16 cellular contexts compared by ENCODE assay signal in the genomic region with DNA sequence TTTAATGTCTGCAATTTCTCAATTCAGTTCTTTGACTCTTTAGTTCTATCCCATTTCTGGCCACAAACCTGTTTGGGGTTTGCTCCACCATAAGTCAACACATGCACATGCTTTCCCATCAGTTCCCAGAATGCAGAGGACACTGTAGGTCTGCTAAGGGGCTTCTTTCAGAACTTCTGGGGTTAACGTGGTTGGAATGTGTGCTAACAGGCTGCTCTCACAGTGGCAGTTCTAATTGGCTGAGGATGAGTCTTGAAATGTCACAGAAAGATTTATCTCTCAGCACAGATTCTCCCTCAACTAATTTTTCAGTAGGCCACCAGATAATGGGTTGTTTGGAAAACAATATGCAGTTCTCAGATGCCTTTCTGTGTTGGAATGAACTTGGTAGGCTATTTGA.
DNase-seq lines count a peak whose midpoint lies in the region; ATAC-seq and TF ChIP-seq lines count a peak whose summit lies in the region.
"Had no signal": no experiment of that assay in that cellular context is flagged by ENCODE, and none has a peak within 500 bp of the region (broad histone marks: within the 10 kb centered on the region; RNA-seq: fewer than 3 reads in every experiment).

No MANE protein-coding gene starts in this region.

- TF ChIP-seq RAD21 in SK-N-SH (IDR thresholded peaks at IDR 0.05; ENCODE audit: low read length): no peak

- H3K4me1 ChIP-seq in SK-N-SH (ENCODE audit: control insufficient read depth in 1 of 2, insufficient read depth in 2 of 2, low read depth in 1 of 2, low read length in 1 of 2): peaks cover 0 to 31% of the 10 kb centered on the region in 2 experiments; a peak in 3 of 4 replicates
- peaks cover 32% of the 10 kb centered on the region for H3K4me1 ChIP-seq in SJSA1 (replicated peaks)
- H3K4me1 ChIP-seq in foreskin keratinocyte: peaks cover 43% of the 10 kb centered on the region
- peaks cover 14% of the 10 kb centered on the region for H3K4me1 ChIP-seq in smooth muscle cell (ENCODE audit: low read depth)
- H3K4me1 ChIP-seq in psoas muscle: no peaks in the 10 kb centered on the region
- H3K4me1 ChIP-seq: HAP-1 had no signal

- CTCF ChIA-PET in SK-N-SH (lab: Yijun Ruan, JAX): no interaction called here

- TF ChIP-seq EP300 in SK-N-SH (IDR thresholded peaks at IDR 0.05; ENCODE audit: borderline replicate concordance in 1 of 2, low read depth in 1 of 2, low read length in 1 of 2): no peak

- H3K4me3 ChIP-seq in SK-N-SH (ENCODE audit: low read depth in 2 of 2, low read length in 1 of 2): no peak overlapping the region
- H3K4me3 ChIP-seq in SJSA1: no peak overlapping the region
- no peak overlapping the region for H3K4me3 ChIP-seq in smooth muscle cell
- H3K4me3 ChIP-seq in psoas muscle: no peak overlapping the region
- H3K4me3 ChIP-seq: GM12878, HAP-1 had no signal

- WGBS in SK-N-SH (ENCODE audit: low lambda C conversion rate): 89% methylated on average over 1 of the region's 1 CpG
- WGBS in smooth muscle cell (ENCODE audit: low lambda C conversion rate): 36% methylated on average over 1 of the region's 1 CpG
- 43 to 54% (median 52%) methylated on average over 1 of the region's 1 CpG for WGBS in psoas muscle, 3 donors

- ATAC-seq in SK-N-SH treated with all-trans-retinoic acid at 6 μM for 48 hours (no peak), foreskin keratinocyte (no peak), psoas muscle (no peak)
- ATAC-seq: GM12878 had no signal

- H3K9me2 ChIP-seq in SK-N-SH: no peaks in the 10 kb centered on the region

- no peaks in the 10 kb centered on the region for H3K27me3 ChIP-seq in SK-N-SH (ENCODE audit: insufficient read depth)
- H3K27me3 ChIP-seq in SJSA1 (replicated peaks): no peaks in the 10 kb centered on the region
- H3K27me3 ChIP-seq in foreskin keratinocyte: no peaks in the 10 kb centered on the region
- no peaks in the 10 kb centered on the region for H3K27me3 ChIP-seq in smooth muscle cell (ENCODE audit: low read depth)
- peaks cover 0 to under 1% (median 0%) of the 10 kb centered on the region in 3 donors for H3K27me3 ChIP-seq in psoas muscle (ENCODE audit: insufficient read depth in 3 of 3, low read length in 2 of 3)

- DNase-seq in SK-N-SH (no peak), SJSA1 (ENCODE audit: low read depth in 1 of 2, low spot score in 2 of 2) (no peak), foreskin keratinocyte (no peak), smooth muscle cell (lab: John Stamatoyannopoulos, UW; ENCODE audit: unreplicated experiment) (no peak), psoas muscle (no peak), DMS153 (lab: John Stamatoyannopoulos, UW) (no peak), DMS79 (lab: John Stamatoyannopoulos, UW) (no peak)
- DNase-seq: 8988T, Kasumi-1, NCI-H1092, NCI-H2107, NCI-H446 had no signal

- POLR2A ChIA-PET in SK-N-SH (lab: Yijun Ruan, JAX): no interaction called here

- H3F3A ChIP-seq in SK-N-SH (replicated peaks; ENCODE audit: insufficient read depth) (peaks cover 22% of the 10 kb centered on the region), smooth muscle cell (ENCODE audit: low read depth) (peaks cover 4% of the 10 kb centered on the region)

- no peaks in the 10 kb centered on the region for H3K36me3 ChIP-seq in SK-N-SH (replicated peaks in 1 of 2; ENCODE audit: control insufficient read depth in 1 of 2, insufficient read depth in 2 of 2, low read length in 1 of 2)
- H3K36me3 ChIP-seq in SJSA1: no peaks in the 10 kb centered on the region
- H3K36me3 ChIP-seq in smooth muscle cell (ENCODE audit: low read depth): no peaks in the 10 kb centered on the region
- no peaks in the 10 kb centered on the region for H3K36me3 ChIP-seq in psoas muscle (ENCODE audit: insufficient read depth in 1 of 2, low read depth in 1 of 2)
- H3K36me3 ChIP-seq: HAP-1 had no signal

- H2AFZ ChIP-seq in SK-N-SH (ENCODE audit: low read depth): no peak overlapping the region
- no peak overlapping the region for H2AFZ ChIP-seq in smooth muscle cell (ENCODE audit: low read depth)

- H3K9ac ChIP-seq in SK-N-SH (0 out of 2 replicates have a peak overlapping the region, but pooled peaks have one; percentile 85), smooth muscle cell (ENCODE audit: low read depth) (peak overlapping the region; percentile 88)

- no peak for TF ChIP-seq CTCF in SK-N-SH (IDR thresholded peaks at IDR 0.05)
- no peak for TF ChIP-seq CTCF in foreskin keratinocyte (conservative IDR thresholded peaks at IDR 0.05)
- TF ChIP-seq CTCF in smooth muscle cell (IDR thresholded peaks at IDR 0.05; ENCODE audit: borderline replicate concordance, insufficient read depth, poor library complexity, severe bottlenecking): no peak
- no peak for TF ChIP-seq CTCF in psoas muscle (IDR thresholded peaks at IDR 0.05)

- peaks cover 9% of the 10 kb centered on the region; the same call in 1 of the 2 replicates for H3K79me2 ChIP-seq in SK-N-SH (ENCODE audit: insufficient read depth)
- no peaks in the 10 kb centered on the region for H3K79me2 ChIP-seq in smooth muscle cell (ENCODE audit: low read depth)

- H3K9me3 ChIP-seq in SK-N-SH: no peaks in the 10 kb centered on the region
- H3K9me3 ChIP-seq in SJSA1 (replicated peaks): no peaks in the 10 kb centered on the region
- H3K9me3 ChIP-seq in smooth muscle cell (replicated peaks; ENCODE audit: low read depth): no peaks in the 10 kb centered on the region
- no peaks in the 10 kb centered on the region for H3K9me3 ChIP-seq in psoas muscle
- H3K9me3 ChIP-seq: HAP-1 had no signal

- peak overlapping the region in 1 of 2 experiments; percentile 99; a peak in 3 of 4 replicates for H3K27ac ChIP-seq in SK-N-SH (ENCODE audit: low read depth in 2 of 2, low read length in 1 of 2)
- H3K27ac ChIP-seq in SJSA1: peak overlapping the region; percentile 98
- peak overlapping the region; percentile 36 for H3K27ac ChIP-seq in foreskin keratinocyte
- H3K27ac ChIP-seq in smooth muscle cell (ENCODE audit: low read depth): peak overlapping the region; percentile 99
- H3K27ac ChIP-seq in psoas muscle: no peak overlapping the region
- H3K27ac ChIP-seq: C4-2B had no signal

- intact Hi-C loops in psoas muscle (cut with DNase I): no loop called here

- H4K20me1 ChIP-seq in SK-N-SH (ENCODE audit: insufficient read depth): no peaks in the 10 kb centered on the region
- no peaks in the 10 kb centered on the region for H4K20me1 ChIP-seq in smooth muscle cell (ENCODE audit: low read depth)

- H3K4me2 ChIP-seq in SK-N-SH: no peak overlapping the region
- peak overlapping the region; percentile 46 for H3K4me2 ChIP-seq in smooth muscle cell

TF ChIP-seq in SK-N-SH, 30 proteins besides CTCF, POLR2A, EP300 and RAD21 (continues in another document):
- no peak for TF ChIP-seq CHD2 (IDR thresholded peaks at IDR 0.05; ENCODE audit: low read length, partially characterized antibody)
- TF ChIP-seq POLR2AphosphoS5 (IDR thresholded peaks at IDR 0.05; ENCODE audit: low read depth, low read length): no peak
- TF ChIP-seq, protein P1, sequence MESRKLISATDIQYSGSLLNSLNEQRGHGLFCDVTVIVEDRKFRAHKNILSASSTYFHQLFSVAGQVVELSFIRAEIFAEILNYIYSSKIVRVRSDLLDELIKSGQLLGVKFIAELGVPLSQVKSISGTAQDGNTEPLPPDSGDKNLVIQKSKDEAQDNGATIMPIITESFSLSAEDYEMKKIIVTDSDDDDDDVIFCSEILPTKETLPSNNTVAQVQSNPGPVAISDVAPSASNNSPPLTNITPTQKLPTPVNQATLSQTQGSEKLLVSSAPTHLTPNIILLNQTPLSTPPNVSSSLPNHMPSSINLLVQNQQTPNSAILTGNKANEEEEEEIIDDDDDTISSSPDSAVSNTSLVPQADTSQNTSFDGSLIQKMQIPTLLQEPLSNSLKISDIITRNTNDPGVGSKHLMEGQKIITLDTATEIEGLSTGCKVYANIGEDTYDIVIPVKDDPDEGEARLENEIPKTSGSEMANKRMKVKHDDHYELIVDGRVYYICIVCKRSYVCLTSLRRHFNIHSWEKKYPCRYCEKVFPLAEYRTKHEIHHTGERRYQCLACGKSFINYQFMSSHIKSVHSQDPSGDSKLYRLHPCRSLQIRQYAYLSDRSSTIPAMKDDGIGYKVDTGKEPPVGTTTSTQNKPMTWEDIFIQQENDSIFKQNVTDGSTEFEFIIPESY (IDR thresholded peaks at IDR 0.05; ENCODE audit: borderline replicate concordance, low read depth): no peak
- TF ChIP-seq FOXM1 (IDR thresholded peaks at IDR 0.05; ENCODE audit: low read depth): no peak
- TF ChIP-seq JUND (IDR thresholded peaks at IDR 0.05): no peak

TF ChIP-seq in SK-N-SH treated with all-trans-retinoic acid at 6 μM for 48 hours, 23 proteins besides CTCF, POLR2A, EP300 and RAD21 (continues in another document):
- TF ChIP-seq, protein P2, sequence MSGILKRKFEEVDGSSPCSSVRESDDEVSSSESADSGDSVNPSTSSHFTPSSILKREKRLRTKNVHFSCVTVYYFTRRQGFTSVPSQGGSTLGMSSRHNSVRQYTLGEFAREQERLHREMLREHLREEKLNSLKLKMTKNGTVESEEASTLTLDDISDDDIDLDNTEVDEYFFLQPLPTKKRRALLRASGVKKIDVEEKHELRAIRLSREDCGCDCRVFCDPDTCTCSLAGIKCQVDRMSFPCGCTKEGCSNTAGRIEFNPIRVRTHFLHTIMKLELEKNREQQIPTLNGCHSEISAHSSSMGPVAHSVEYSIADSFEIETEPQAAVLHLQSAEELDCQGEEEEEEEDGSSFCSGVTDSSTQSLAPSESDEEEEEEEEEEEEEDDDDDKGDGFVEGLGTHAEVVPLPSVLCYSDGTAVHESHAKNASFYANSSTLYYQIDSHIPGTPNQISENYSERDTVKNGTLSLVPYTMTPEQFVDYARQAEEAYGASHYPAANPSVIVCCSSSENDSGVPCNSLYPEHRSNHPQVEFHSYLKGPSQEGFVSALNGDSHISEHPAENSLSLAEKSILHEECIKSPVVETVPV (CRISPR knock-in tag; IDR thresholded peaks at IDR 0.05): no peak
